15 cellular contexts compared by ENCODE assay signal in the genomic region with DNA sequence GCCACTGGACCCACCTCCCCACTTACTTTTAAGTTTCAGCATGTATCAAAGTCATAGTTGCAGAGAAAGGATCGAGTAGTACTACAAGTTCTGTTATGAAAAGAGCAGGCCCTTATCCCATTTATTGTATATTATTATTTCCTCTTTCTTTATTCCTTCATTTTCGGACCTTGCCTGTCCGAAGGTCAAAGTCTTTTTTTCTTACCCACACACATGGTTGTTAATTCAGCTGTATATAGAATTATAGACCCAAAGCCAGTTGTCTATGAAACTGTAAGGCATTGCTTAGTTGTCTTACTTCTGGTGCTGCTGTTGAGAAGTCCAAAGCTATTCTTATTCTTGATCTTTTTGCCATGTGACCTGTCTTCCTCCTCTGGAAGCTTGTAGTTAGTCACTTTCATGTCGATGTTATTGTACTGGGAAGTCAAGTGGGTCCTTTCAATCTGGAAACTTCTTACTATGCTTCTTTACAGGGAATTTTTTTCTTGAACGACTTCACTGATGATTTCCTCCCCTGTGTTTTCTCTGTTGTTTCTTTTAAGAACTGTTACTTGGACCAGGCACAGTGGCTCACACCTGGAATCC.
"Had no signal": no experiment of that assay in that cellular context is flagged by ENCODE, and none has a peak within 500 bp of the region (broad histone marks: within the 10 kb centered on the region; RNA-seq: fewer than 3 reads in every experiment).

No MANE protein-coding gene starts in this region.

- DNase-seq: activated CD4-positive, CD25-positive, alpha-beta regulatory T cell treated with anti-CD3 and anti-CD28 coated beads, Interleukin-2, amount 50 U/mL, for 72 hours; activated T-cell treated with anti-CD3 and anti-CD28 coated beads, Interleukin-2, amount 50 U/mL, for 48 hours; aorta; gastrocnemius medialis; heart right ventricle; mammary epithelial cell; psoas muscle; SK-N-SH; stimulated activated CD4-positive, alpha-beta T cell treated with anti-CD3 and anti-CD28 coated beads, Interleukin-12 subunit alpha, Interleukin-12 subunit beta, amount 100 ng/mL, for 4 hours had no signal

- ATAC-seq: gastrocnemius medialis, heart right ventricle, left lobe of liver, psoas muscle, sciatic nerve had no signal

- H3K27ac ChIP-seq: breast epithelium, gastrocnemius medialis, heart right ventricle, psoas muscle had no signal

- H3K27ac Mint-ChIP-seq: activated naive CD8-positive, alpha-beta T cell had no signal

- H3K27me3 ChIP-seq: breast epithelium, gastrocnemius medialis, heart right ventricle had no signal

- H3K9me3 Mint-ChIP-seq: nephron had no signal

- H3K4me1 ChIP-seq: breast epithelium, gastrocnemius medialis, psoas muscle had no signal

- H3K4me3 ChIP-seq: breast epithelium, gastrocnemius medialis, heart right ventricle, psoas muscle had no signal

- H3K27me3 Mint-ChIP-seq: activated naive CD8-positive, alpha-beta T cell had no signal

- H3K4me2 ChIP-seq: SK-N-SH had no signal

- H3K9ac ChIP-seq: SK-N-SH had no signal

- H3K4me3 Mint-ChIP-seq: activated naive CD8-positive, alpha-beta T cell; nephron had no signal

- H3K9me3 ChIP-seq: breast epithelium, gastrocnemius medialis, heart right ventricle, psoas muscle, SK-N-SH had no signal

- FAIRE-seq: islet of Langerhans had no signal
